In genomic region chr5:177385720-177386119, GRCh38 we compare ENCODE assay signal across 33 cellular contexts. TPM values are rescaled to one million over a fixed set of nuclear protein-coding genes. Genes with fewer than 3 reads are reported as not detected.
"Had no signal": no experiment of that assay in that cellular context is flagged by ENCODE, and none has a peak within 500 bp of the region (broad histone marks: within the 10 kb centered on the region; RNA-seq: fewer than 3 reads in every experiment).

No MANE protein-coding gene starts in this region.

- H3K27ac Mint-ChIP-seq: memory B cell, mesothelial cell of epicardium, nephron had no signal

- H3K9me3 Mint-ChIP-seq: memory B cell, mesothelial cell of epicardium had no signal

- DNase-seq: dorsolateral prefrontal cortex; effector CD8-positive, alpha-beta T cell; heart left ventricle; hypothalamus; islet precursor cell; left ventricle myocardium inferior; lower lobe of right lung; posterior cingulate gyrus; spleen; stimulated activated CD4-positive, alpha-beta T cell treated with anti-CD3 and anti-CD28 coated beads, Interleukin-15, amount 100 ng/mL, for 24 hours; stimulated activated CD4-positive, alpha-beta T cell treated with anti-CD3 and anti-CD28 coated beads, Interleukin-1b, Interleukin-23, amount 100 ng/mL, for 48 hours; stimulated activated CD4-positive, alpha-beta T cell treated with anti-CD3 and anti-CD28 coated beads, Interleukin-4, amount 100 ng/mL, for 24 hours; stimulated activated naive CD4-positive, alpha-beta T cell; stomach; substantia nigra; transverse colon had no signal

- H3K27ac ChIP-seq: coronary artery, dorsolateral prefrontal cortex, heart left ventricle, left ventricle myocardium inferior, lower lobe of right lung, stomach, thoracic aorta, transverse colon had no signal

- H3K36me3 ChIP-seq: heart left ventricle, left ventricle myocardium inferior, lower lobe of right lung, spleen, stomach, thoracic aorta, transverse colon had no signal

- ATAC-seq: esophagus mucosa, heart left ventricle, lower lobe of right lung, sciatic nerve had no signal

- H3K4me3 Mint-ChIP-seq: memory B cell, mesothelial cell of epicardium, nephron had no signal

- H3K4me3 ChIP-seq: coronary artery, dorsolateral prefrontal cortex, heart left ventricle, left ventricle myocardium inferior, lower lobe of right lung, spleen, stomach, thoracic aorta, transverse colon had no signal

- H3K36me3 Mint-ChIP-seq: memory B cell, mesothelial cell of epicardium had no signal

- H3K9me3 ChIP-seq: heart left ventricle, left ventricle myocardium inferior, lower lobe of right lung, spleen, stomach, thoracic aorta, transverse colon had no signal

RNA-seq across cellular contexts. Expression of gene SLC34A1, which starts 1.5 kb away (rescaled TPM):
- total RNA-seq: chondrocyte, dorsolateral prefrontal cortex, fibroblast of lung, frontal cortex, glomerular endothelial cell, heart left ventricle, left ventricle myocardium inferior, lower lobe of right lung, mesothelial cell of epicardium, myocyte, osteoblast, pulmonary artery endothelial cell, sciatic nerve, skeletal muscle tissue, stomach, thoracic aorta, ureter had no signal
- polyA plus RNA-seq: fibroblast of lung, heart left ventricle had no signal

RNA-seq across cellular contexts. Expression of gene PFN3, which starts 14.7 kb away (rescaled TPM):
- total RNA-seq: chondrocyte, dorsolateral prefrontal cortex, esophagus mucosa, fibroblast of lung, glomerular endothelial cell, heart left ventricle, left ventricle myocardium inferior, lower lobe of right lung, mesothelial cell of epicardium, mucosa of gallbladder, myocyte, osteoblast, pulmonary artery endothelial cell, sciatic nerve, skeletal muscle tissue, spleen, stomach, thoracic aorta, transverse colon, ureter had no signal
- polyA plus RNA-seq: fibroblast of lung, heart left ventricle, spleen, stomach had no signal

RNA-seq across cellular contexts. Expression of gene F12, which starts 23.6 kb away (rescaled TPM):
- total RNA-seq: left ventricle myocardium inferior, osteoblast, skeletal muscle tissue, thoracic aorta had no signal
